Comparison of ENCODE assay signal across 32 cellular contexts in genomic region chr7:140044251-140044650, GRCh38.
"Had no signal": no experiment of that assay in that cellular context is flagged by ENCODE, and none has a peak within 500 bp of the region (broad histone marks: within the 10 kb centered on the region; RNA-seq: fewer than 3 reads in every experiment).

No MANE protein-coding gene starts in this region.

- ATAC-seq: PC-3, SK-N-SH treated with all-trans-retinoic acid at 6 μM for 48 hours, T-cell had no signal

- H3K4me3 ChIP-seq: cardiac muscle cell, Peyer's patch, SJSA1 had no signal

- H3K27ac ChIP-seq: brain microvascular endothelial cell, cardiac muscle cell, Peyer's patch, SJSA1, VCaP had no signal

- DNase-seq: activated B cell treated with CpG ODN at 0.5 μM for 24 hours; activated CD4-positive, alpha-beta memory T cell treated with anti-CD3 and anti-CD28 coated beads for 36 hours; activated CD4-positive, alpha-beta T cell treated with anti-CD3 and anti-CD28 coated beads for 4 hours; activated CD4-positive, alpha-beta T cell treated with anti-CD3 and anti-CD28 coated beads, Interleukin-2, amount 50 U/mL, for 1 hour; activated CD4-positive, CD25-positive, alpha-beta regulatory T cell treated with anti-CD3 and anti-CD28 coated beads, Interleukin-2, amount 50 U/mL, for 72 hours; activated CD8-positive, alpha-beta memory T cell treated with anti-CD3 and anti-CD28 coated beads, Interleukin-2, amount 50 U/mL, for 4 hours; activated gamma-delta T cell; activated naive CD4-positive, alpha-beta T cell treated with anti-CD3 and anti-CD28 coated beads for 36 hours; activated T-cell treated with anti-CD3 and anti-CD28 coated beads, Interleukin-2, amount 50 U/mL, for 48 hours; amniotic stem cell; aorta; brain microvascular endothelial cell; Karpas-422; KBM-7; NCI-H1105; NCI-H1417 treated with DMSO at 0.1 percent for 48 hours; NCI-H187 treated with DMSO at 0.1 percent for 48 hours; NCI-H2081; NCI-H345; NCI-H524 treated with DMSO at 0.1 percent for 48 hours; NK-92 treated with Interleukin-12 subunit alpha and Interleukin-12 subunit beta, amount 100 ng/mL, for 24 hours; PC-3; Peyer's patch; RPMI8226; SHP77 treated with DMSO at 0.1 percent for 48 hours; T-cell; T-helper 2 cell; T-helper 9 cell had no signal

- H3K27me3 ChIP-seq: brain microvascular endothelial cell, cardiac muscle cell, Peyer's patch, SJSA1 had no signal

- H3K36me3 ChIP-seq: brain microvascular endothelial cell, cardiac muscle cell had no signal

- H3K4me1 ChIP-seq: SJSA1 had no signal

- H3K9me3 ChIP-seq: Peyer's patch, SJSA1 had no signal
